In the genomic region with DNA sequence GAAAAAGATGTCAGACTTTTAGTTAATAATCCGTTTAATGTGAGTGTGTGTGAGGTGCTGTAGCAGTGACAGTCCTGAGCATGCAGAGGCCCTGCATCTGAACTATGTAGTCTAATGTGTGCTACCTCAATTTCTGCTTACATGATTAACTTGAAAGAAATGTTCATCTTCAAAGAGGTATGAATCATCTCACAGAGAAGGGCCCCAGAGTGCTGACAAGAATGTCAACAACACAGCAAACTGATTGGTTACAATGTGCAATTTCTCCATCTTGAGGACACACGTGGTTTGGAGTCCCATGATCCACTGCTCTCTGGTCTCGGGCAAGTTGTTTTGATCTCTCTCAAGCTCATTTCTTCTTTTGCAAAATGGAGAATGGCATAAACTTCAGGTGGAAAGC, we compare ENCODE assay signal across 1 cellular context.
TF ChIP-seq lines count a peak whose summit lies in the region.

No MANE protein-coding gene starts in this region.

TF ChIP-seq in HepG2, 621 proteins besides CTCF, POLR2A, EP300 and RAD21 (continued from another document and continues in another):
- TF ChIP-seq, protein P1, sequence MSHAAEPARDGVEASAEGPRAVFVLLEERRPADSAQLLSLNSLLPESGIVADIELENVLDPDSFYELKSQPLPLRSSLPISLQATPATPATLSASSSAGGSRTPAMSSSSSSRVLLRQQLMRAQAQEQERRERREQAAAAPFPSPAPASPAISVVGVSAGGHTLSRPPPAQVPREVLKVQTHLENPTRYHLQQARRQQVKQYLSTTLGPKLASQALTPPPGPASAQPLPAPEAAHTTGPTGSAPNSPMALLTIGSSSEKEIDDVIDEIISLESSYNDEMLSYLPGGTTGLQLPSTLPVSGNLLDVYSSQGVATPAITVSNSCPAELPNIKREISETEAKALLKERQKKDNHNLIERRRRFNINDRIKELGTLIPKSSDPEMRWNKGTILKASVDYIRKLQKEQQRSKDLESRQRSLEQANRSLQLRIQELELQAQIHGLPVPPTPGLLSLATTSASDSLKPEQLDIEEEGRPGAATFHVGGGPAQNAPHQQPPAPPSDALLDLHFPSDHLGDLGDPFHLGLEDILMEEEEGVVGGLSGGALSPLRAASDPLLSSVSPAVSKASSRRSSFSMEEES (CRISPR knock-in tag; IDR thresholded peaks at IDR 0.05): peak; percentile 71; the same call in 1 of the 2 replicates
- TF ChIP-seq BHLHE40 (IDR thresholded peaks at IDR 0.05; ENCODE audit: low read length): 0 out of 2 replicates have a peak, but pooled peaks have one; percentile 26
- TF ChIP-seq KDM5A (IDR thresholded peaks at IDR 0.05; ENCODE audit: borderline replicate concordance, low read length): no peak
- no peak for TF ChIP-seq HOXD1 (CRISPR knock-in tag; IDR thresholded peaks at IDR 0.05)
- peak; percentile 84; the same call in 1 of the 2 replicates for TF ChIP-seq FOXK1 (CRISPR knock-in tag; IDR thresholded peaks at IDR 0.05; ENCODE audit: borderline replicate concordance, low read depth)
- TF ChIP-seq MAFF (IDR thresholded peaks at IDR 0.05; ENCODE audit: low read depth, low read length): peak; percentile 81
- no peak; the same call in 1 of the 2 replicates for TF ChIP-seq FOXP1 (IDR thresholded peaks at IDR 0.05)
- peak; percentile 84 for TF ChIP-seq FOXP1 (CRISPR knock-in tag; IDR thresholded peaks at IDR 0.05)
- TF ChIP-seq TBX3 (IDR thresholded peaks at IDR 0.05; ENCODE audit: borderline replicate concordance): peak; percentile 52; the same call in 1 of the 2 replicates
- peak; percentile 46; the same call in 1 of the 2 replicates for TF ChIP-seq RNF2 (conservative IDR thresholded peaks at IDR 0.05; ENCODE audit: low read depth)
- TF ChIP-seq MXI1 (IDR thresholded peaks at IDR 0.05; ENCODE audit: borderline replicate concordance, low read depth, low read length): peak; percentile 89; the same call in 2 of the 3 replicates
- TF ChIP-seq SRF (IDR thresholded peaks at IDR 0.05; ENCODE audit: low read depth, low read length): no peak
- TF ChIP-seq, protein P2, sequence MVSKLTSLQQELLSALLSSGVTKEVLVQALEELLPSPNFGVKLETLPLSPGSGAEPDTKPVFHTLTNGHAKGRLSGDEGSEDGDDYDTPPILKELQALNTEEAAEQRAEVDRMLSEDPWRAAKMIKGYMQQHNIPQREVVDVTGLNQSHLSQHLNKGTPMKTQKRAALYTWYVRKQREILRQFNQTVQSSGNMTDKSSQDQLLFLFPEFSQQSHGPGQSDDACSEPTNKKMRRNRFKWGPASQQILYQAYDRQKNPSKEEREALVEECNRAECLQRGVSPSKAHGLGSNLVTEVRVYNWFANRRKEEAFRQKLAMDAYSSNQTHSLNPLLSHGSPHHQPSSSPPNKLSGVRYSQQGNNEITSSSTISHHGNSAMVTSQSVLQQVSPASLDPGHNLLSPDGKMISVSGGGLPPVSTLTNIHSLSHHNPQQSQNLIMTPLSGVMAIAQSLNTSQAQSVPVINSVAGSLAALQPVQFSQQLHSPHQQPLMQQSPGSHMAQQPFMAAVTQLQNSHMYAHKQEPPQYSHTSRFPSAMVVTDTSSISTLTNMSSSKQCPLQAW (CRISPR knock-in tag; IDR thresholded peaks at IDR 0.05): no peak
- TF ChIP-seq FOSL2 (CRISPR knock-in tag; IDR thresholded peaks at IDR 0.05): peak; percentile 97
- TF ChIP-seq, protein P3, sequence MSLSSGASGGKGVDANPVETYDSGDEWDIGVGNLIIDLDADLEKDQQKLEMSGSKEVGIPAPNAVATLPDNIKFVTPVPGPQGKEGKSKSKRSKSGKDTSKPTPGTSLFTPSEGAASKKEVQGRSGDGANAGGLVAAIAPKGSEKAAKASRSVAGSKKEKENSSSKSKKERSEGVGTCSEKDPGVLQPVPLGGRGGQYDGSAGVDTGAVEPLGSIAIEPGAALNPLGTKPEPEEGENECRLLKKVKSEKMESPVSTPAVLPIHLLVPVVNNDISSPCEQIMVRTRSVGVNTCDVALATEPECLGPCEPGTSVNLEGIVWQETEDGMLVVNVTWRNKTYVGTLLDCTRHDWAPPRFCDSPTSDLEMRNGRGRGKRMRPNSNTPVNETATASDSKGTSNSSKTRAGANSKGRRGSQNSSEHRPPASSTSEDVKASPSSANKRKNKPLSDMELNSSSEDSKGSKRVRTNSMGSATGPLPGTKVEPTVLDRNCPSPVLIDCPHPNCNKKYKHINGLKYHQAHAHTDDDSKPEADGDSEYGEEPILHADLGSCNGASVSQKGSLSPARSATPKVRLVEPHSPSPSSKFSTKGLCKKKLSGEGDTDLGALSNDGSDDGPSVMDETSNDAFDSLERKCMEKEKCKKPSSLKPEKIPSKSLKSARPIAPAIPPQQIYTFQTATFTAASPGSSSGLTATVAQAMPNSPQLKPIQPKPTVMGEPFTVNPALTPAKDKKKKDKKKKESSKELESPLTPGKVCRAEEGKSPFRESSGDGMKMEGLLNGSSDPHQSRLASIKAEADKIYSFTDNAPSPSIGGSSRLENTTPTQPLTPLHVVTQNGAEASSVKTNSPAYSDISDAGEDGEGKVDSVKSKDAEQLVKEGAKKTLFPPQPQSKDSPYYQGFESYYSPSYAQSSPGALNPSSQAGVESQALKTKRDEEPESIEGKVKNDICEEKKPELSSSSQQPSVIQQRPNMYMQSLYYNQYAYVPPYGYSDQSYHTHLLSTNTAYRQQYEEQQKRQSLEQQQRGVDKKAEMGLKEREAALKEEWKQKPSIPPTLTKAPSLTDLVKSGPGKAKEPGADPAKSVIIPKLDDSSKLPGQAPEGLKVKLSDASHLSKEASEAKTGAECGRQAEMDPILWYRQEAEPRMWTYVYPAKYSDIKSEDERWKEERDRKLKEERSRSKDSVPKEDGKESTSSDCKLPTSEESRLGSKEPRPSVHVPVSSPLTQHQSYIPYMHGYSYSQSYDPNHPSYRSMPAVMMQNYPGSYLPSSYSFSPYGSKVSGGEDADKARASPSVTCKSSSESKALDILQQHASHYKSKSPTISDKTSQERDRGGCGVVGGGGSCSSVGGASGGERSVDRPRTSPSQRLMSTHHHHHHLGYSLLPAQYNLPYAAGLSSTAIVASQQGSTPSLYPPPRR (CRISPR knock-in tag; IDR thresholded peaks at IDR 0.05; ENCODE audit: borderline replicate concordance): no peak
- no peak for TF ChIP-seq TP53 (CRISPR knock-in tag; conservative IDR thresholded peaks at IDR 0.05)
- TF ChIP-seq KAT8 (CRISPR knock-in tag; IDR thresholded peaks at IDR 0.05): 0 out of 2 replicates have a peak, but pooled peaks have one; percentile 28
- peak; percentile 45; the same call in 1 of the 2 replicates for TF ChIP-seq CEBPB (IDR thresholded peaks at IDR 0.05; ENCODE audit: borderline replicate concordance, low read depth, low read length)
- TF ChIP-seq, protein P4, sequence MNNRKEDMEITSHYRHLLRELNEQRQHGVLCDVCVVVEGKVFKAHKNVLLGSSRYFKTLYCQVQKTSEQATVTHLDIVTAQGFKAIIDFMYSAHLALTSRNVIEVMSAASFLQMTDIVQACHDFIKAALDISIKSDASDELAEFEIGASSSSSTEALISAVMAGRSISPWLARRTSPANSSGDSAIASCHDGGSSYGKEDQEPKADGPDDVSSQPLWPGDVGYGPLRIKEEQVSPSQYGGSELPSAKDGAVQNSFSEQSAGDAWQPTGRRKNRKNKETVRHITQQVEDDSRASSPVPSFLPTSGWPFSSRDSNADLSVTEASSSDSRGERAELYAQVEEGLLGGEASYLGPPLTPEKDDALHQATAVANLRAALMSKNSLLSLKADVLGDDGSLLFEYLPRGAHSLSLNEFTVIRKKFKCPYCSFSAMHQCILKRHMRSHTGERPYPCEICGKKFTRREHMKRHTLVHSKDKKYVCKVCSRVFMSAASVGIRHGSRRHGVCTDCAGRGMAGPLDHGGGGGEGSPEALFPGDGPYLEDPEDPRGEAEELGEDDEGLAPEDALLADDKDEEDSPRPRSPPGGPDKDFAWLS (CRISPR knock-in tag; IDR thresholded peaks at IDR 0.05; ENCODE audit: borderline replicate concordance): no peak
- TF ChIP-seq IKZF1 (IDR thresholded peaks at IDR 0.05): no peak
- TF ChIP-seq ZNF747 (CRISPR knock-in tag; IDR thresholded peaks at IDR 0.05; ENCODE audit: borderline replicate concordance): no peak
- peak; percentile 53 for TF ChIP-seq NFYB (CRISPR knock-in tag; IDR thresholded peaks at IDR 0.05)
- TF ChIP-seq ZBTB7A (CRISPR knock-in tag; IDR thresholded peaks at IDR 0.05): no peak
- peak; percentile 76 for TF ChIP-seq ZNF143 (CRISPR knock-in tag; IDR thresholded peaks at IDR 0.05)
- no peak for TF ChIP-seq ETV6 (CRISPR knock-in tag; conservative IDR thresholded peaks at IDR 0.05)
- TF ChIP-seq, protein P5, sequence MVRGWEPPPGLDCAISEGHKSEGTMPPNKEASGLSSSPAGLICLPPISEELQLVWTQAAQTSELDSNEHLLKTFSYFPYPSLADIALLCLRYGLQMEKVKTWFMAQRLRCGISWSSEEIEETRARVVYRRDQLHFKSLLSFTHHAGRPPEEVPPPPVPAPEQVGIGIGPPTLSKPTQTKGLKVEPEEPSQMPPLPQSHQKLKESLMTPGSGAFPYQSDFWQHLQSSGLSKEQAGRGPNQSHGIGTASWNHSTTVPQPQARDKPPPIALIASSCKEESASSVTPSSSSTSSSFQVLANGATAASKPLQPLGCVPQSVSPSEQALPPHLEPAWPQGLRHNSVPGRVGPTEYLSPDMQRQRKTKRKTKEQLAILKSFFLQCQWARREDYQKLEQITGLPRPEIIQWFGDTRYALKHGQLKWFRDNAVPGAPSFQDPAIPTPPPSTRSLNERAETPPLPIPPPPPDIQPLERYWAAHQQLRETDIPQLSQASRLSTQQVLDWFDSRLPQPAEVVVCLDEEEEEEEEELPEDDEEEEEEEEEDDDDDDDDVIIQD (CRISPR knock-in tag; IDR thresholded peaks at IDR 0.05; ENCODE audit: low read depth): peak; percentile 100
- TF ChIP-seq AGO1 (IDR thresholded peaks at IDR 0.05; ENCODE audit: low read depth, low read length, poor library complexity, severe bottlenecking): no peak
- 0 out of 2 replicates have a peak, but pooled peaks have one; percentile 38 for TF ChIP-seq CREM (IDR thresholded peaks at IDR 0.05)
- no peak for TF ChIP-seq CREM (CRISPR knock-in tag; IDR thresholded peaks at IDR 0.05)
- TF ChIP-seq SAP130 (CRISPR knock-in tag; IDR thresholded peaks at IDR 0.05; ENCODE audit: low read depth): peak; percentile 83
- no peak for TF ChIP-seq ZEB1 (IDR thresholded peaks at IDR 0.05; ENCODE audit: insufficient replicate concordance, low read depth)
- no peak for TF ChIP-seq ZNF17 (CRISPR knock-in tag; IDR thresholded peaks at IDR 0.05)
- TF ChIP-seq, protein P6, sequence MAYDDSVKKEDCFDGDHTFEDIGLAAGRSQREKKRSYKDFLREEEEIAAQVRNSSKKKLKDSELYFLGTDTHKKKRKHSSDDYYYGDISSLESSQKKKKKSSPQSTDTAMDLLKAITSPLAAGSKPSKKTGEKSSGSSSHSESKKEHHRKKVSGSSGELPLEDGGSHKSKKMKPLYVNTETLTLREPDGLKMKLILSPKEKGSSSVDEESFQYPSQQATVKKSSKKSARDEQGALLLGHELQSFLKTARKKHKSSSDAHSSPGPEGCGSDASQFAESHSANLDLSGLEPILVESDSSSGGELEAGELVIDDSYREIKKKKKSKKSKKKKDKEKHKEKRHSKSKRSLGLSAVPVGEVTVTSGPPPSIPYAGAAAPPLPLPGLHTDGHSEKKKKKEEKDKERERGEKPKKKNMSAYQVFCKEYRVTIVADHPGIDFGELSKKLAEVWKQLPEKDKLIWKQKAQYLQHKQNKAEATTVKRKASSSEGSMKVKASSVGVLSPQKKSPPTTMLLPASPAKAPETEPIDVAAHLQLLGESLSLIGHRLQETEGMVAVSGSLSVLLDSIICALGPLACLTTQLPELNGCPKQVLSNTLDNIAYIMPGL (CRISPR knock-in tag; IDR thresholded peaks at IDR 0.05; ENCODE audit: borderline replicate concordance in 1 of 2, low read depth in 1 of 2): 0 out of 4 replicates have a peak, but pooled peaks of 1 of the 2 experiments have one; percentile 25
- TF ChIP-seq RARA (CRISPR knock-in tag; IDR thresholded peaks at IDR 0.05): peak; percentile 63
- peak; percentile 90 for TF ChIP-seq TCF7 (IDR thresholded peaks at IDR 0.05; ENCODE audit: low read depth)
- TF ChIP-seq, protein P7, sequence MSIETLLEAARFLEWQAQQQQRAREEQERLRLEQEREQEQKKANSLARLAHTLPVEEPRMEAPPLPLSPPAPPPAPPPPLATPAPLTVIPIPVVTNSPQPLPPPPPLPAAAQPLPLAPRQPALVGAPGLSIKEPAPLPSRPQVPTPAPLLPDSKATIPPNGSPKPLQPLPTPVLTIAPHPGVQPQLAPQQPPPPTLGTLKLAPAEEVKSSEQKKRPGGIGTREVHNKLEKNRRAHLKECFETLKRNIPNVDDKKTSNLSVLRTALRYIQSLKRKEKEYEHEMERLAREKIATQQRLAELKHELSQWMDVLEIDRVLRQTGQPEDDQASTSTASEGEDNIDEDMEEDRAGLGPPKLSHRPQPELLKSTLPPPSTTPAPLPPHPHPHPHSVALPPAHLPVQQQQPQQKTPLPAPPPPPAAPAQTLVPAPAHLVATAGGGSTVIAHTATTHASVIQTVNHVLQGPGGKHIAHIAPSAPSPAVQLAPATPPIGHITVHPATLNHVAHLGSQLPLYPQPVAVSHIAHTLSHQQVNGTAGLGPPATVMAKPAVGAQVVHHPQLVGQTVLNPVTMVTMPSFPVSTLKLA (IDR thresholded peaks at IDR 0.05): peak; percentile 52; the same call in 1 of the 2 replicates
- no peak for TF ChIP-seq SIX4 (CRISPR knock-in tag; IDR thresholded peaks at IDR 0.05)
- TF ChIP-seq, protein P8, sequence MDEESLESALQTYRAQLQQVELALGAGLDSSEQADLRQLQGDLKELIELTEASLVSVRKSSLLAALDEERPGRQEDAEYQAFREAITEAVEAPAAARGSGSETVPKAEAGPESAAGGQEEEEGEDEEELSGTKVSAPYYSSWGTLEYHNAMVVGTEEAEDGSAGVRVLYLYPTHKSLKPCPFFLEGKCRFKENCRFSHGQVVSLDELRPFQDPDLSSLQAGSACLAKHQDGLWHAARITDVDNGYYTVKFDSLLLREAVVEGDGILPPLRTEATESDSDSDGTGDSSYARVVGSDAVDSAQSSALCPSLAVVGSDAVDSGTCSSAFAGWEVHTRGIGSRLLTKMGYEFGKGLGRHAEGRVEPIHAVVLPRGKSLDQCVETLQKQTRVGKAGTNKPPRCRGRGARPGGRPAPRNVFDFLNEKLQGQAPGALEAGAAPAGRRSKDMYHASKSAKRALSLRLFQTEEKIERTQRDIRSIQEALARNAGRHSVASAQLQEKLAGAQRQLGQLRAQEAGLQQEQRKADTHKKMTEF (CRISPR knock-in tag; IDR thresholded peaks at IDR 0.05): peak; percentile 63; the same call in 1 of the 2 replicates
- no peak for TF ChIP-seq SOX6 (IDR thresholded peaks at IDR 0.05)
- 0 out of 2 replicates have a peak, but pooled peaks have one; percentile 20 for TF ChIP-seq SOX6 (CRISPR knock-in tag; IDR thresholded peaks at IDR 0.05)
- no peak for TF ChIP-seq ZNF350 (CRISPR knock-in tag; IDR thresholded peaks at IDR 0.05; ENCODE audit: borderline replicate concordance, low read depth)
- no peak for TF ChIP-seq ZNF790 (CRISPR knock-in tag; IDR thresholded peaks at IDR 0.05; ENCODE audit: borderline replicate concordance)
- TF ChIP-seq ZNF160 (CRISPR knock-in tag; IDR thresholded peaks at IDR 0.05): no peak
- peak; percentile 90 for TF ChIP-seq FOXA3 (CRISPR knock-in tag; IDR thresholded peaks at IDR 0.05)
- TF ChIP-seq, protein P9, sequence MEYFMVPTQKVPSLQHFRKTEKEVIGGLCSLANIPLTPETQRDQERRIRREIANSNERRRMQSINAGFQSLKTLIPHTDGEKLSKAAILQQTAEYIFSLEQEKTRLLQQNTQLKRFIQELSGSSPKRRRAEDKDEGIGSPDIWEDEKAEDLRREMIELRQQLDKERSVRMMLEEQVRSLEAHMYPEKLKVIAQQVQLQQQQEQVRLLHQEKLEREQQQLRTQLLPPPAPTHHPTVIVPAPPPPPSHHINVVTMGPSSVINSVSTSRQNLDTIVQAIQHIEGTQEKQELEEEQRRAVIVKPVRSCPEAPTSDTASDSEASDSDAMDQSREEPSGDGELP (IDR thresholded peaks at IDR 0.05; ENCODE audit: borderline replicate concordance, low read depth): no peak
- TF ChIP-seq PITX1 (CRISPR knock-in tag; IDR thresholded peaks at IDR 0.05): no peak
- TF ChIP-seq SIN3A (IDR thresholded peaks at IDR 0.05; ENCODE audit: borderline replicate concordance, low read depth, low read length): 0 out of 2 replicates have a peak, but pooled peaks have one; percentile 35
